ENCODE assay signal across 16 cellular contexts in genomic region chrX:118853596-118853995, GRCh38. TPM values are rescaled to one million over a fixed set of nuclear protein-coding genes. Genes with fewer than 3 reads are reported as not detected.
DNase-seq lines count a peak whose midpoint lies in the region; ATAC-seq, FAIRE-seq and TF ChIP-seq lines count a peak whose summit lies in the region.
"Had no signal": no experiment of that assay in that cellular context is flagged by ENCODE, and none has a peak within 500 bp of the region (broad histone marks: within the 10 kb centered on the region; RNA-seq: fewer than 3 reads in every experiment).

No MANE protein-coding gene starts in this region.

- H3K14ac ChIP-seq in neuronal stem cell (ENCODE audit: low read length), result no peak overlapping the region

- TF ChIP-seq POLR2A in HepG2 (IDR thresholded peaks at IDR 0.05; ENCODE audit: insufficient read depth in 1 of 2, low read depth in 2 of 2, low read length in 2 of 2), result no peak

- H3K27me3 ChIP-seq in HepG2 (ENCODE audit: control insufficient read depth in 1 of 2, insufficient read depth in 2 of 2, low read length in 2 of 2), result no peaks in the 10 kb centered on the region
- peaks cover 0 to 4% (median 0%) of the 10 kb centered on the region in 3 experiments for H3K27me3 ChIP-seq in neuronal stem cell (ENCODE audit: control insufficient read depth in 3 of 3, insufficient read depth in 3 of 3, low read depth in 1 of 3, low read length in 3 of 3)
- H3K27me3 ChIP-seq: BLaER1 treated with 17β-estradiol and CSF1 and Interleukin-3, amounts not matched to agents 10 nM and 100 nM had no signal

- 0 out of 4 replicates have a peak, but pooled peaks of 1 of the 2 experiments have one; percentile 10 for TF ChIP-seq EP300 in HepG2 (IDR thresholded peaks at IDR 0.05; ENCODE audit: low read depth in 2 of 2, low read length in 2 of 2)
- TF ChIP-seq EP300 in HepG2 (CRISPR knock-in tag; IDR thresholded peaks at IDR 0.05; ENCODE audit: borderline replicate concordance), result no peak

- ATAC-seq in HepG2, result no peak
- ATAC-seq in GM18511 (IDR thresholded peaks at IDR 0.05; ENCODE audit: unreplicated experiment), result no peak

- H2AFZ ChIP-seq in HepG2 (ENCODE audit: low read length) (no peak overlapping the region), neuronal stem cell (ENCODE audit: low read length) (no peak overlapping the region)

- no peak overlapping the region for H4K91ac ChIP-seq in neuronal stem cell (ENCODE audit: low read depth, low read length, poor library complexity)

- no peaks in the 10 kb centered on the region for H3K79me2 ChIP-seq in HepG2 (ENCODE audit: insufficient read depth, low read length)

- H2BK12ac ChIP-seq in neuronal stem cell (ENCODE audit: low read length), result no peak overlapping the region

- intact Hi-C loops in HepG2 (cut with micrococcal nuclease; ENCODE audit: unreplicated experiment), result no loop called here

- POLR2A ChIA-PET in HepG2 (lab: Yijun Ruan, JAX), result no interaction called here

- no peak overlapping the region for H2BK120ac ChIP-seq in neuronal stem cell (ENCODE audit: low read depth, low read length)

- in situ Hi-C loops in HepG2 (cut with HindIII; ENCODE audit: extremely low pct_ligation_motif_present, low pct_unique_long_range_greater_than_20kb), result loop anchor here (25.0 kb wide), 1 partner anchor 134 kb away; no protein-coding TSS in a partner anchor

- no peak for DNase-seq in HepG2 (ENCODE audit: low spot score)
- peak; percentile 60 for DNase-seq in pons (ENCODE audit: low spot score)
- DNase-seq in superior temporal gyrus (ENCODE audit: extremely low spot score), result peak; percentile 48
- DNase-seq in neuronal stem cell (ENCODE audit: low spot score), result no peak
- no peak for DNase-seq in kidney tubule cell (ENCODE audit: low spot score)
- DNase-seq: 8988T; AML-193; CD4-positive, CD25-positive, alpha-beta regulatory T cell; GOT3; H9 had no signal

- no peak overlapping the region for H2AK5ac ChIP-seq in neuronal stem cell (ENCODE audit: low read depth, low read length)

- no peak overlapping the region for H4K8ac ChIP-seq in neuronal stem cell (ENCODE audit: low read depth, low read length)

- FAIRE-seq in HepG2 (lab: Jason Lieb, UNC), result no peak
- FAIRE-seq: GM18507 had no signal

- H3K4me3 ChIP-seq in HepG2 (replicated peaks in 1 of 3; ENCODE audit: insufficient read depth in 1 of 3, low read depth in 2 of 3, low read length in 3 of 3), result no peak overlapping the region
- no peak overlapping the region for H3K4me3 ChIP-seq in neuronal stem cell (ENCODE audit: low read length in 2 of 2)
- H3K4me3 ChIP-seq: BLaER1 treated with 17β-estradiol and CSF1 and Interleukin-3, amounts not matched to agents 10 nM and 100 nM had no signal

- no peaks in the 10 kb centered on the region for H3K9me3 ChIP-seq in HepG2 (ENCODE audit: low read length)
- H3K9me3 ChIP-seq in neuronal stem cell (replicated peaks in 1 of 2; ENCODE audit: control insufficient read depth in 2 of 2, insufficient read depth in 1 of 2, low read depth in 1 of 2, low read length in 2 of 2), result no peaks in the 10 kb centered on the region
- H3K9me3 ChIP-seq: BLaER1 treated with 17β-estradiol and CSF1 and Interleukin-3, amounts not matched to agents 10 nM and 100 nM had no signal

- no peak for TF ChIP-seq RAD21 in HepG2 (CRISPR knock-in tag; IDR thresholded peaks at IDR 0.05)

- H3K23ac ChIP-seq in neuronal stem cell (ENCODE audit: low read depth, low read length, poor library complexity), result no peak overlapping the region

- H3K9ac ChIP-seq in HepG2 (ENCODE audit: insufficient read depth, low read depth, low read length) (no peak overlapping the region), neuronal stem cell (ENCODE audit: low read depth, low read length, poor library complexity) (no peak overlapping the region)
- H3K9ac ChIP-seq: BLaER1 treated with 17β-estradiol and CSF1 and Interleukin-3, amounts not matched to agents 10 nM and 100 nM had no signal

- H3K79me1 ChIP-seq in neuronal stem cell (ENCODE audit: low read depth, low read length), result no peaks in the 10 kb centered on the region

- CTCF ChIA-PET in HepG2 (lab: Yijun Ruan, JAX; ENCODE audit: low intra/inter-chr PET ratio, low total read pairs), result no interaction called here

- H3K18ac ChIP-seq in neuronal stem cell (ENCODE audit: low read length), result no peak overlapping the region

- peaks cover 24% of the 10 kb centered on the region for H3K4me1 ChIP-seq in HepG2 (ENCODE audit: insufficient read depth, low read length)
- H3K4me1 ChIP-seq in neuronal stem cell (ENCODE audit: control insufficient read depth in 2 of 2, insufficient read depth in 1 of 2, low read depth in 1 of 2, low read length in 2 of 2), result no peaks in the 10 kb centered on the region

- H2BK5ac ChIP-seq in neuronal stem cell (ENCODE audit: low read length), result no peak overlapping the region

- 3% methylated on average over 2 of the region's 3 CpGs for WGBS in HepG2 (ENCODE audit: low lambda C conversion rate)
- WGBS in neuronal stem cell (ENCODE audit: extremely low coverage in 2 of 2, insufficient read length in 2 of 2, insufficient replicate concordance in 1 of 2), 2 donors, result no CpG with 5 or more reads among the region's 3 CpGs

- no TSS peak for BruUV-seq in HepG2 (replicated peaks; lab: Mats Ljungman, UMichigan)

- H3K36me3 ChIP-seq in HepG2 (replicated peaks in 1 of 2; ENCODE audit: control insufficient read depth in 1 of 2, insufficient read depth in 2 of 2, low read length in 2 of 2) (no peaks in the 10 kb centered on the region), neuronal stem cell (replicated peaks in 1 of 2; ENCODE audit: control insufficient read depth in 2 of 2, insufficient read depth in 2 of 2, low read length in 2 of 2) (no peaks in the 10 kb centered on the region)
- H3K36me3 ChIP-seq: BLaER1 treated with 17β-estradiol and CSF1 and Interleukin-3, amounts not matched to agents 10 nM and 100 nM had no signal

- no peak for TF ChIP-seq CTCF in HepG2 (CRISPR knock-in tag; IDR thresholded peaks at IDR 0.05)

- no peak overlapping the region for H3K4ac ChIP-seq in neuronal stem cell (ENCODE audit: low read length)

- H3K27ac ChIP-seq in angular gyrus (ENCODE audit: low read depth, low read length) (peak overlapping the region; percentile 13), HepG2 (ENCODE audit: extremely low read length, insufficient read depth, low read length) (no peak overlapping the region), neuronal stem cell (replicated peaks; ENCODE audit: low read length) (no peak overlapping the region)
- H3K27ac ChIP-seq: BLaER1 treated with 17β-estradiol and CSF1 and Interleukin-3, amounts not matched to agents 10 nM and 100 nM had no signal

- H4K20me1 ChIP-seq in HepG2 (ENCODE audit: insufficient read depth, low read length), result no peaks in the 10 kb centered on the region
- H4K20me1 ChIP-seq: BLaER1 treated with 17β-estradiol and CSF1 and Interleukin-3, amounts not matched to agents 10 nM and 100 nM had no signal

- H2BK15ac ChIP-seq in neuronal stem cell (ENCODE audit: low read length), result no peak overlapping the region

- H3K4me2 ChIP-seq in HepG2 (ENCODE audit: low read depth, low read length) (no peak overlapping the region), neuronal stem cell (ENCODE audit: insufficient read depth, low read length, poor library complexity, severe bottlenecking) (no peak overlapping the region)
- H3K4me2 ChIP-seq: BLaER1 treated with 17β-estradiol and CSF1 and Interleukin-3, amounts not matched to agents 10 nM and 100 nM had no signal

RNA-seq across cellular contexts. Expression of gene ZCCHC12, which starts 30.0 kb away (rescaled TPM):
- 0.14 and 0.20 TPM in 2 replicates for total RNA-seq in HepG2 (2016; rRNA removed; fragmentation: Illumina TruSeq; extraction: Trizol)
- total RNA-seq in HepG2 (2016; cell fraction: cytosol; rRNA removed; fragmentation: Illumina TruSeq; extraction: Trizol; ENCODE audit: low read depth), result not detected in 2 replicates
- total RNA-seq in HepG2 (2016; cell fraction: insoluble cytoplasmic fraction; rRNA removed; fragmentation: Illumina TruSeq; extraction: Trizol), result 0.19 and 0.21 TPM in 2 replicates
- total RNA-seq in HepG2 (2016; cell fraction: membrane; rRNA removed; fragmentation: Illumina TruSeq; extraction: Trizol), result 0.07 TPM in 1 of 2 replicates, not detected in the other
- not detected in 2 replicates for total RNA-seq in HepG2 (2016; cell fraction: nucleus; rRNA removed; fragmentation: Illumina TruSeq; extraction: Trizol)
- polyA plus RNA-seq in HepG2 (2011; rRNA removed), result 0.05 and 0.09 TPM in 2 replicates
- polyA plus RNA-seq in HepG2 (2011; cell fraction: cytosol; rRNA removed), result 0.05 TPM in 2 replicates
- not detected in 2 replicates for polyA plus RNA-seq in HepG2 (2011; cell fraction: nucleus; rRNA removed)
- not detected in 2 replicates for polyA plus RNA-seq in HepG2 (2012)
- polyA plus RNA-seq in HepG2 (2016; cell fraction: cytosol; fragmentation: Illumina TruSeq; extraction: Trizol; ENCODE audit: low read depth), result not detected in 2 replicates
- 0.10 and 0.16 TPM in 2 replicates for polyA plus RNA-seq in HepG2 (2016; cell fraction: insoluble cytoplasmic fraction; fragmentation: Illumina TruSeq; extraction: Trizol; ENCODE audit: low read depth)
- not detected in 2 replicates for polyA plus RNA-seq in HepG2 (2016; cell fraction: membrane; fragmentation: Illumina TruSeq; extraction: Trizol; ENCODE audit: low read depth)
- 0.20 TPM in 1 of 2 replicates, not detected in the other for polyA plus RNA-seq in HepG2 (2016; cell fraction: nucleus; fragmentation: Illumina TruSeq; extraction: Trizol; ENCODE audit: insufficient read depth, low read depth)
- 0.06 TPM in 1 of 2 replicates, not detected in the other for polyA minus RNA-seq in HepG2 (2011; rRNA and poly(A)+ RNA removed; ENCODE audit: low replicate concordance)
- polyA minus RNA-seq in HepG2 (2011; cell fraction: cytosol; rRNA and poly(A)+ RNA removed), result not detected in 2 replicates
- not detected in 2 replicates for polyA minus RNA-seq in HepG2 (2011; cell fraction: nucleus; rRNA and poly(A)+ RNA removed)
- 0.91 TPM for polyA plus RNA-seq in neuronal stem cell (2013, experiment 1 of 2)
- 0.82 TPM for polyA plus RNA-seq in neuronal stem cell (2013, experiment 2 of 2)
- total RNA-seq: Daoy, HT-29 had no signal

Comparison
In these comparisons a context has a peak if more than half of its experiments do, and no peak if none do; other contexts are left out.
1. DNase-seq: peak in pons (single experiment) and superior temporal gyrus (single experiment); none in HepG2 (single experiment), neuronal stem cell (single experiment) and kidney tubule cell (single experiment).